ENCODE assay signal across 24 cellular contexts in genomic region chr10:101867931-101868330, GRCh38. TPM values are rescaled to one million over a fixed set of nuclear protein-coding genes. Genes with fewer than 3 reads are reported as not detected.
DNase-seq lines count a peak whose midpoint lies in the region; ATAC-seq, FAIRE-seq and TF ChIP-seq lines count a peak whose summit lies in the region.
"Had no signal": no experiment of that assay in that cellular context is flagged by ENCODE, and none has a peak within 500 bp of the region (broad histone marks: within the 10 kb centered on the region; RNA-seq: fewer than 3 reads in every experiment).

No MANE protein-coding gene starts in this region.

- FAIRE-seq in GM12891 (lab: Jason Lieb, UNC), result peak; percentile 28

- intact Hi-C loops in esophagus muscularis mucosa (cut with DNase I), result no loop called here

- no peaks in the 10 kb centered on the region for H3K27me3 ChIP-seq in adipocyte (replicated peaks; ENCODE audit: control insufficient read depth, insufficient read depth, low read length)
- no peaks in the 10 kb centered on the region for H3K27me3 ChIP-seq in esophagus muscularis mucosa

- peaks cover 4% of the 10 kb centered on the region for H3K27me3 Mint-ChIP-seq in glutamatergic neuron (ENCODE audit: unreplicated experiment)

- H3K27ac Mint-ChIP-seq in glutamatergic neuron (ENCODE audit: unreplicated experiment), result no peak overlapping the region
- H3K27ac Mint-ChIP-seq: CD8-positive, alpha-beta T cell; HFFc6 had no signal

- no peak for DNase-seq in GM12891 (ENCODE audit: insufficient read length, low spot score)
- peak; percentile 52 for DNase-seq in adipocyte (ENCODE audit: low read depth)
- peak; percentile 36 for DNase-seq in fibroblast of peridontal ligament (ENCODE audit: extremely low read depth)
- DNase-seq in glutamatergic neuron, result no peak
- no peak for DNase-seq in NCI-H345 treated with DMSO at 0.1 percent for 48 hours (lab: John Stamatoyannopoulos, UW; ENCODE audit: unreplicated experiment)
- DNase-seq in esophagus muscularis mucosa (ENCODE audit: extremely low spot score), result no peak
- DNase-seq: C1 segment of cervical spinal cord; Calu3; CD8-positive, alpha-beta T cell; DMS153; GDM1; H7; HFFc6; KG1; NCI-H1092 treated with DMSO at 0.1 percent for 48 hours; NCI-H1436 treated with DMSO at 0.1 percent for 48 hours; NCI-H1930; NCI-H510A; PC-9; SHP77 treated with DMSO at 0.1 percent for 48 hours had no signal

- H3K4me1 Mint-ChIP-seq in glutamatergic neuron (ENCODE audit: low read depth, unreplicated experiment), result no peaks in the 10 kb centered on the region

- peaks cover 6% of the 10 kb centered on the region for H3K9me3 ChIP-seq in adipocyte (ENCODE audit: control insufficient read depth, low read length)
- H3K9me3 ChIP-seq in esophagus muscularis mucosa, result no peaks in the 10 kb centered on the region

- TF ChIP-seq POLR2A in GM12891 (IDR thresholded peaks at IDR 0.05; ENCODE audit: low read depth, low read length), result no peak
- TF ChIP-seq POLR2A in esophagus muscularis mucosa (IDR thresholded peaks at IDR 0.05; ENCODE audit: low read depth), result no peak

- H3K4me1 ChIP-seq in adipocyte (ENCODE audit: control insufficient read depth, insufficient read depth, low read length) (peaks cover 2% of the 10 kb centered on the region), esophagus muscularis mucosa (no peaks in the 10 kb centered on the region)

- peaks cover 4% of the 10 kb centered on the region for H3K36me3 ChIP-seq in adipocyte (ENCODE audit: control insufficient read depth, insufficient read depth, low read length, severe bottlenecking)
- H3K36me3 ChIP-seq in esophagus muscularis mucosa, result peaks cover 0 to 6% (median 0%) of the 10 kb centered on the region in 4 donors

- no peak overlapping the region for H3K27ac ChIP-seq in esophagus muscularis mucosa (replicated peaks in 1 of 4)
- H3K27ac ChIP-seq: HL-60, PC-9, RWPE1, SK-N-MC had no signal

- H3K36me3 Mint-ChIP-seq in glutamatergic neuron (ENCODE audit: unreplicated experiment), result no peaks in the 10 kb centered on the region

- no peak overlapping the region for H3K9ac ChIP-seq in adipocyte (ENCODE audit: low read length)

- H3K4me3 Mint-ChIP-seq in glutamatergic neuron (ENCODE audit: unreplicated experiment), result no peak overlapping the region
- H3K4me3 Mint-ChIP-seq: CD8-positive, alpha-beta T cell; HFFc6 had no signal

- H3K4me3 ChIP-seq in adipocyte (ENCODE audit: low read length) (no peak overlapping the region), esophagus muscularis mucosa (no peak overlapping the region)
- H3K4me3 ChIP-seq: PC-9, SK-N-MC had no signal

- no peak for TF ChIP-seq EP300 in esophagus muscularis mucosa (IDR thresholded peaks at IDR 0.05)

- no peak for ATAC-seq in HG03457 (IDR thresholded peaks at IDR 0.05; ENCODE audit: unreplicated experiment)
- ATAC-seq: CD8-positive, alpha-beta T cell had no signal

- no peaks in the 10 kb centered on the region for H3K9me3 Mint-ChIP-seq in glutamatergic neuron (ENCODE audit: unreplicated experiment)
- H3K9me3 Mint-ChIP-seq: CD8-positive, alpha-beta T cell had no signal

- 68% methylated on average over 1 of the region's 1 CpG for WGBS in esophagus muscularis mucosa

- TF ChIP-seq CTCF in glutamatergic neuron (IDR thresholded peaks at IDR 0.05; ENCODE audit: partially characterized antibody, unreplicated experiment), result no peak
- no peak for TF ChIP-seq CTCF in esophagus muscularis mucosa (IDR thresholded peaks at IDR 0.05)

TF ChIP-seq in GM12891, 5 proteins besides CTCF, POLR2A, EP300 and RAD21:
- TF ChIP-seq SPI1 (IDR thresholded peaks at IDR 0.05; ENCODE audit: low read depth, low read length) (no peak), POLR2AphosphoS5 (IDR thresholded peaks at IDR 0.05; ENCODE audit: low read depth, low read length) (no peak), TAF1 (IDR thresholded peaks at IDR 0.05; ENCODE audit: low read depth, low read length) (no peak), POU2F2 (IDR thresholded peaks at IDR 0.05; ENCODE audit: low read depth, low read length) (no peak), PAX5 (IDR thresholded peaks at IDR 0.05; ENCODE audit: insufficient read depth, low read length, severe bottlenecking) (no peak)

RNA-seq across cellular contexts. Expression of gene KCNIP2, which starts 24.3 kb away (rescaled TPM):
- 1.5 TPM for polyA plus RNA-seq in GM12891 (2012; ENCODE audit: low read depth, missing spikeins)
- 30.0 TPM for total RNA-seq in glutamatergic neuron (ENCODE audit: unreplicated experiment)
- total RNA-seq in esophagus muscularis mucosa, result 1 to 10 TPM in 1 of 4 donors, under 1 TPM in 3; 0.32 to 1.7 (median 0.54) TPM

RNA-seq across cellular contexts. Expression of gene OGA, which starts 49.7 kb away (rescaled TPM):
- 67.5 TPM for polyA plus RNA-seq in GM12891 (2012; ENCODE audit: low read depth, missing spikeins)
- total RNA-seq in glutamatergic neuron (ENCODE audit: unreplicated experiment), result 277 TPM
- total RNA-seq in esophagus muscularis mucosa, result 100 to 1,000 TPM in 2 of 4 donors, 10 to 100 TPM in 2; 85.4 to 131 (median 101) TPM

Comparison
In these comparisons a context has a peak if more than half of its experiments do, and no peak if none do; other contexts are left out.
1. DNase-seq: peak in adipocyte (single experiment) and fibroblast of peridontal ligament (single experiment); none in GM12891 (single experiment), glutamatergic neuron (single experiment), NCI-H345 treated with DMSO at 0.1 percent for 48 hours (single experiment) and esophagus muscularis mucosa (single experiment).
2. RNA of gene KCNIP2, which starts 24.3 kb away (total RNA-seq): 30.0 TPM in glutamatergic neuron (single experiment); 0.32 to 1.7 TPM in esophagus muscularis mucosa; every median in the first group is over 10 times any median in the second.